11 cellular contexts compared by ENCODE assay signal in genomic region chr16:23729503-23730424, GRCh38. TPM values are rescaled to one million over a fixed set of nuclear protein-coding genes. Genes with fewer than 3 reads are reported as not detected.
A peak's percentile ranks its signal among the peaks of the same experiment; 100 is the strongest.
DNase-seq lines count a peak whose midpoint lies in the region; ATAC-seq and TF ChIP-seq lines count a peak whose summit lies in the region.
"Had no signal": no experiment of that assay in that cellular context is flagged by ENCODE, and none has a peak within 500 bp of the region (broad histone marks: within the 10 kb centered on the region; RNA-seq: fewer than 3 reads in every experiment).

No MANE protein-coding gene starts in this region.

- no peaks in the 10 kb centered on the region for H3K4me1 ChIP-seq in naive thymus-derived CD4-positive, alpha-beta T cell (ENCODE audit: control insufficient read depth in 2 of 2, insufficient read depth in 2 of 2, low read length in 2 of 2)

- H3K9me3 Mint-ChIP-seq in naive thymus-derived CD4-positive, alpha-beta T cell = no peaks in the 10 kb centered on the region

- POLR2A ChIA-PET in HEK293T (lab: Yijun Ruan, JAX) = interaction anchor here (1.0 kb wide), 1 partner anchor 29 kb away, joined by 3 read pairs; no protein-coding TSS in a partner anchor
- POLR2A ChIA-PET in naive thymus-derived CD4-positive, alpha-beta T cell (lab: Charles Lee) = no interaction called here

- H3K27me3 ChIP-seq in naive thymus-derived CD4-positive, alpha-beta T cell (ENCODE audit: control insufficient read depth in 2 of 2, insufficient read depth in 2 of 2, low read length in 2 of 2) = no peaks in the 10 kb centered on the region

- no peak overlapping the region for H3K4me3 ChIP-seq in SK-N-MC
- no peak overlapping the region for H3K4me3 ChIP-seq in naive thymus-derived CD4-positive, alpha-beta T cell (ENCODE audit: low read length)

- intact Hi-C loops in naive thymus-derived CD4-positive, alpha-beta T cell (cut with micrococcal nuclease) = loop anchor here in 1 of 2 donors (10.0 kb wide), 2 partner anchors 285 to 525 kb away; partner anchors contain the start of gene CACNG3

- H3K27me3 Mint-ChIP-seq in naive thymus-derived CD4-positive, alpha-beta T cell = peaks cover 4 to 23% (median 13%) of the 10 kb centered on the region in 5 donors

- H3K36me3 Mint-ChIP-seq in naive thymus-derived CD4-positive, alpha-beta T cell = no peaks in the 10 kb centered on the region

- H3K27ac Mint-ChIP-seq in naive thymus-derived CD4-positive, alpha-beta T cell = no peak overlapping the region

- ATAC-seq in naive thymus-derived CD4-positive, alpha-beta T cell = no peak
- no peak for ATAC-seq in HG03460 (IDR thresholded peaks at IDR 0.05; ENCODE audit: unreplicated experiment)

- CTCF ChIA-PET in HEK293T (lab: Yijun Ruan, JAX) = interaction anchor here (0.5 to 0.6 kb wide), 2 partner anchors 442 to 775 kb away, joined by 3 to 8 read pairs; no protein-coding TSS in a partner anchor
- CTCF ChIA-PET in naive thymus-derived CD4-positive, alpha-beta T cell (lab: Charles Lee) = interaction anchor here (0.7 kb wide), 1 partner anchor 288 kb away, joined by 4 read pairs; no protein-coding TSS in a partner anchor

- peaks cover 0 to 8% (median 4%) of the 10 kb centered on the region in 7 donors for H3K4me1 Mint-ChIP-seq in naive thymus-derived CD4-positive, alpha-beta T cell

- H3K9ac ChIP-seq in SK-N-MC (ENCODE audit: insufficient read length) = no peak overlapping the region

- H3K4me3 Mint-ChIP-seq in naive thymus-derived CD4-positive, alpha-beta T cell = no peak overlapping the region

- DNase-seq in AG08396 (ENCODE audit: low spot score) (peak; percentile 47), HEK293T (ENCODE audit: extremely low spot score) (peak; percentile 52), SK-N-MC (ENCODE audit: low read depth, low spot score) (no peak), iPS-NIHi11 (ENCODE audit: low spot score) (peak; percentile 56), NCI-H345 treated with DMSO at 0.1 percent for 48 hours (lab: John Stamatoyannopoulos, UW; ENCODE audit: unreplicated experiment) (no peak)
- DNase-seq in naive thymus-derived CD4-positive, alpha-beta T cell = no peak
- no peak for DNase-seq in activated effector memory CD4-positive, alpha-beta T cell treated with anti-CD3 and anti-CD28 coated beads, Interleukin-2, amount 50 U/mL, for 16 hours
- DNase-seq: left cardiac atrium, NCI-H526 treated with DMSO at 0.1 percent for 48 hours had no signal

- no peaks in the 10 kb centered on the region for H3K36me3 ChIP-seq in SK-N-MC (ENCODE audit: insufficient read depth, low read length)
- no peaks in the 10 kb centered on the region for H3K36me3 ChIP-seq in naive thymus-derived CD4-positive, alpha-beta T cell (ENCODE audit: control insufficient read depth in 2 of 3, insufficient read depth in 3 of 3, low read length in 3 of 3)

- H3K9me3 ChIP-seq in SK-N-MC (ENCODE audit: low read depth, low read length) = no peaks in the 10 kb centered on the region
- H3K9me3 ChIP-seq in naive thymus-derived CD4-positive, alpha-beta T cell (ENCODE audit: control insufficient read depth in 2 of 3, low read length in 3 of 3) = no peaks in the 10 kb centered on the region

- peak overlapping the region; percentile 53 for H3K27ac ChIP-seq in SK-N-MC
- H3K27ac ChIP-seq in naive thymus-derived CD4-positive, alpha-beta T cell (ENCODE audit: low read depth, low read length) = no peak overlapping the region

TF ChIP-seq in HEK293T, 16 proteins besides CTCF, POLR2A, EP300 and RAD21:
- TF ChIP-seq FOXK2 (IDR thresholded peaks at IDR 0.05) (no peak), L3MBTL2 (conservative IDR thresholded peaks at IDR 0.05) (peak; percentile 52; the same call in 1 of the 2 replicates), HDGF (IDR thresholded peaks at IDR 0.05; ENCODE audit: borderline replicate concordance) (no peak)

RNA-seq across cellular contexts. Expression of gene ERN2, which starts 16.7 kb away (rescaled TPM):
- not detected for total RNA-seq in naive thymus-derived CD4-positive, alpha-beta T cell
- not detected for polyA plus RNA-seq in naive thymus-derived CD4-positive, alpha-beta T cell
- total RNA-seq: skeletal muscle tissue had no signal

RNA-seq across cellular contexts. Expression of gene CHP2, which starts 25.1 kb away (rescaled TPM):
- not detected for total RNA-seq in naive thymus-derived CD4-positive, alpha-beta T cell
- not detected for polyA plus RNA-seq in naive thymus-derived CD4-positive, alpha-beta T cell
- total RNA-seq: left cardiac atrium, skeletal muscle tissue had no signal

RNA-seq across cellular contexts. Expression of gene PLK1, which starts 51.1 kb away (rescaled TPM):
- 10 to 100 TPM in 1 of 5 experiments, 1 to 10 TPM in 3, under 1 TPM in 1; 0.45 to 65.0 (median 3.2) TPM for total RNA-seq in naive thymus-derived CD4-positive, alpha-beta T cell
- polyA plus RNA-seq in naive thymus-derived CD4-positive, alpha-beta T cell = under 1 TPM; 0.16 to 0.35 TPM

Comparison
In these comparisons a context has a peak if more than half of its experiments do, and no peak if none do; other contexts are left out.
1. DNase-seq: peak in AG08396 (single experiment), HEK293T (single experiment) and iPS-NIHi11 (single experiment); none in SK-N-MC (single experiment), NCI-H345 treated with DMSO at 0.1 percent for 48 hours (single experiment), naive thymus-derived CD4-positive, alpha-beta T cell (0 of 9) and activated effector memory CD4-positive, alpha-beta T cell treated with anti-CD3 and anti-CD28 coated beads, Interleukin-2, amount 50 U/mL, for 16 hours (single experiment).